Comparison of ENCODE assay signal across 10 cellular contexts in the genomic region with DNA sequence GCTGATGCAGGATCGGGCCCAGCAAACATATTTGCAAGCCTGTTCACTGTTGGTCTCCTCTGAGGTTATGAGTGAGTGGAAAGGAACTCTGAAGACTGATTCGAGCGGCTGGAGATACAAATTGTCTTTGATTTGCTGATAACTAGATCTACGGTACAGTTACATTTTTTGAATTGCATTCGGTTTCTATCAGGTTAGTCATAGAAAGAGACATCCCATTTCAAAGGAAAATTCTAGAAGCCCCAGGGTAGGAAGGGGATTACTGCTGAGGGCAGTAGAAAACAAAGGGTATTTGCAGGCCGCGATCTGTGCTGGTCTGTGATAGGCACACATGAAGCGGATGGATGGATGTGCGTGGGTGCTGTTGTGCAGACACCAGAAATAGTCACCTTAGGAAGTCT.
DNase-seq lines count a peak whose midpoint lies in the region; ATAC-seq and TF ChIP-seq lines count a peak whose summit lies in the region.
"Had no signal": no experiment of that assay in that cellular context is flagged by ENCODE, and none has a peak within 500 bp of the region (broad histone marks: within the 10 kb centered on the region; RNA-seq: fewer than 3 reads in every experiment).

No MANE protein-coding gene starts in this region.

- POLR2A ChIA-PET in CD4-positive, alpha-beta memory T cell (lab: Charles Lee; ENCODE audit: partially characterized antibody): interaction anchor here (0.7 to 2.2 kb wide), 2 partner anchors 28 to 258 kb away, joined by 3 to 7 read pairs; a partner anchor contains a TSS

- peaks cover 26 to 28% of the 10 kb centered on the region in 2 donors for H3K36me3 Mint-ChIP-seq in CD4-positive, alpha-beta memory T cell
- peaks cover 12% of the 10 kb centered on the region for H3K36me3 Mint-ChIP-seq in T-helper 17 cell (ENCODE audit: low read depth)

- peak overlapping the region in 4 of 7 donors; percentile 4 to 83 (median 58) for H3K27ac Mint-ChIP-seq in CD4-positive, alpha-beta memory T cell
- H3K27ac Mint-ChIP-seq in T-helper 17 cell: peak overlapping the region; percentile 81

- CTCF ChIA-PET in CD4-positive, alpha-beta memory T cell (lab: Charles Lee; ENCODE audit: partially characterized antibody): interaction anchor here (0.6 to 6.7 kb wide), 23 partner anchors 10 to 346 kb away, joined by 3 to 98 read pairs (median 4); no protein-coding TSS in a partner anchor

- H3K27ac ChIP-seq in CD4-positive, alpha-beta memory T cell (ENCODE audit: low read depth, low read length): no peak overlapping the region
- H3K27ac ChIP-seq in rectal smooth muscle tissue (ENCODE audit: low read depth, low read length): peak overlapping the region; percentile 85

- no peaks in the 10 kb centered on the region for H3K27me3 Mint-ChIP-seq in CD4-positive, alpha-beta memory T cell
- H3K27me3 Mint-ChIP-seq in T-helper 17 cell: no peaks in the 10 kb centered on the region

- no peak overlapping the region for H3K4me3 Mint-ChIP-seq in CD4-positive, alpha-beta memory T cell
- H3K4me3 Mint-ChIP-seq in T-helper 17 cell: no peak overlapping the region
- H3K4me3 Mint-ChIP-seq: activated naive CD4-positive, alpha-beta T cell treated with anti-CD3 and anti-CD28 coated beads for 36 hours had no signal

- H3K4me1 Mint-ChIP-seq in CD4-positive, alpha-beta memory T cell: peaks cover 16 to 23% (median 18%) of the 10 kb centered on the region in 4 donors
- H3K4me1 Mint-ChIP-seq in T-helper 17 cell: peaks cover 20% of the 10 kb centered on the region

- H3K9me3 ChIP-seq in CD4-positive, alpha-beta memory T cell (ENCODE audit: control insufficient read depth in 1 of 2, low read length in 2 of 2): no peaks in the 10 kb centered on the region
- H3K9me3 ChIP-seq in T-helper 17 cell (ENCODE audit: control insufficient read depth, low read length, poor library complexity, severe bottlenecking) (no peaks in the 10 kb centered on the region), BE2C (no peaks in the 10 kb centered on the region)

- peaks cover 12% of the 10 kb centered on the region for H3K4me1 ChIP-seq in CD4-positive, alpha-beta memory T cell (ENCODE audit: insufficient read depth, low read length)
- H3K4me1 ChIP-seq in rectal smooth muscle tissue (ENCODE audit: control insufficient read depth, insufficient read depth, low read length) (peaks cover 30% of the 10 kb centered on the region), BE2C (no peaks in the 10 kb centered on the region)

- no peak for DNase-seq in CD4-positive, alpha-beta memory T cell
- DNase-seq in T-helper 17 cell: no peak
- DNase-seq in fibroblast of mammary gland (ENCODE audit: low read depth): peak; percentile 77
- DNase-seq in BE2C: no peak
- no peak for DNase-seq in SIG-M5 (lab: John Stamatoyannopoulos, UW)
- no peak for DNase-seq in mucosa of gallbladder (ENCODE audit: low spot score)

- H3K4me3 ChIP-seq in CD4-positive, alpha-beta memory T cell (ENCODE audit: low read length in 2 of 2): no peak overlapping the region
- H3K4me3 ChIP-seq in fibroblast of mammary gland (ENCODE audit: control insufficient read depth, low read depth, low read length) (no peak overlapping the region), rectal smooth muscle tissue (ENCODE audit: low read length) (no peak overlapping the region), BE2C (ENCODE audit: low read depth, low read length) (no peak overlapping the region)
- H3K4me3 ChIP-seq: K562 had no signal

- intact Hi-C loops in CD4-positive, alpha-beta memory T cell (cut with micrococcal nuclease): loop anchor here (2.0 kb wide), 1 partner anchor 259 kb away; no protein-coding TSS in a partner anchor

- H3K27me3 ChIP-seq in CD4-positive, alpha-beta memory T cell (ENCODE audit: insufficient read depth, low read length): no peaks in the 10 kb centered on the region
- H3K27me3 ChIP-seq in rectal smooth muscle tissue (ENCODE audit: control insufficient read depth, insufficient read depth, low read length) (no peaks in the 10 kb centered on the region), BE2C (no peaks in the 10 kb centered on the region)

- TF ChIP-seq CTCF in fibroblast of mammary gland (conservative IDR thresholded peaks at IDR 0.05; ENCODE audit: control insufficient read depth, insufficient read depth, low read depth, low read length) (no peak), BE2C (IDR thresholded peaks at IDR 0.05; ENCODE audit: low read depth, low read length) (no peak)

- H3K36me3 ChIP-seq in CD4-positive, alpha-beta memory T cell (ENCODE audit: insufficient read depth, low read length): no peaks in the 10 kb centered on the region
- H3K36me3 ChIP-seq in rectal smooth muscle tissue (ENCODE audit: control insufficient read depth, insufficient read depth, low read length) (no peaks in the 10 kb centered on the region), BE2C (no peaks in the 10 kb centered on the region; the same call in 1 of the 2 replicates)

- H3K9ac ChIP-seq in rectal smooth muscle tissue (ENCODE audit: low read length): no peak overlapping the region

- no peaks in the 10 kb centered on the region for H3K9me3 Mint-ChIP-seq in CD4-positive, alpha-beta memory T cell
- H3K9me3 Mint-ChIP-seq: activated naive CD4-positive, alpha-beta T cell treated with anti-CD3 and anti-CD28 coated beads for 36 hours had no signal

- peak; percentile 9 for ATAC-seq in T-helper 17 cell
- ATAC-seq in GM18909 (IDR thresholded peaks at IDR 0.05; ENCODE audit: poor library complexity, unreplicated experiment): no peak
